10 cellular contexts compared by ENCODE assay signal in the genomic region with DNA sequence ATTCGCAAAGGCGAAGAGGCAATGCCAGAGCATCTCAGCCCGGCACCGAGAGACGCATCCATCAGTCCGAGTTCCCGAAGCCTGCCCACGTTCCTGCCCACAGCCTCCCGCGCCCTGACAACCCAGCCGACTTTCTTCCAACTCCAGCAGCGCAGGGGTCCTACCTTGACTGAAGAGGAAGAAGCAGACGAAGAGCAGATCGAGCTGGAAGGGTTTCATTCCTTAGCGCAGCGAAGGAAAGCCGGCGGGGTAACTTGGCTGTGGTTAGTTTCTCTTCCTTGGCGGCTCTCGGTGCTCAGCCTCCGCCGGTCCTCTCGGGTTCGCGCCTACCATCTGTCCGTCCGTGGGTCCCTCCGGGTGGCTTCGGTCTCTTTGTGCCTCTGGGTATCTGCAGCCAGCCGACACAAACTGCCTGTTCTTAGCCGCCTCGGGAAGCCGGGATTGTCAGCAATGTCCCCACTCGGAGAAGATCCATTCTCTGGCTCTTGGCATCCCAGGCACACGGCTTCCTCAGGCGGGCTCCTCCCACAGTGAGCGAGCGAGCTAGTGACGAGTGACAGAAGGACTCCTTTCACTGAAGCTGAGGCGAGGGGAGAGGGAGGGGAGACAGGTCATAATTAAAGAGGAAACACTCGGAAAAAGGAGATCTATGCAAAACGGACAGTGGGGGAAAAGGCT. TPM values are rescaled to one million over a fixed set of nuclear protein-coding genes. Genes with fewer than 3 reads are reported as not detected.
DNase-seq lines count a peak whose midpoint lies in the region; ATAC-seq and TF ChIP-seq lines count a peak whose summit lies in the region.
"Had no signal": no experiment of that assay in that cellular context is flagged by ENCODE, and none has a peak within 500 bp of the region (broad histone marks: within the 10 kb centered on the region; RNA-seq: fewer than 3 reads in every experiment).

A gene (minus strand): TSS at position 480 of the 678 bp plus-strand sequence.

- peak within 1 kb of the TSS; percentile 55 for H3K4me3 ChIP-seq in fibroblast of mammary gland (ENCODE audit: control insufficient read depth, low read depth, low read length)
- H3K4me3 ChIP-seq: GM12878 had no signal

- DNase-seq in C1 segment of cervical spinal cord (lab: John Stamatoyannopoulos, UW) (peak in 9 of 14 donors; percentile 42 to 69 (median 62)), NCI-H510A (lab: John Stamatoyannopoulos, UW) (peak; percentile 27), fibroblast of mammary gland (ENCODE audit: low read depth) (no peak), occipital lobe (lab: John Stamatoyannopoulos, UW) (peak; percentile 64), NCI-H2196 treated with DMSO at 0.1 percent for 48 hours (lab: John Stamatoyannopoulos, UW; ENCODE audit: unreplicated experiment) (no peak), GOT3 (lab: John Stamatoyannopoulos, UW) (no peak)

- ATAC-seq in GM21423 (IDR thresholded peaks at IDR 0.05; ENCODE audit: unreplicated experiment) (no peak), GM18909 (IDR thresholded peaks at IDR 0.05; ENCODE audit: poor library complexity, unreplicated experiment) (no peak)
- ATAC-seq: GM12878 had no signal

- no peak for TF ChIP-seq CTCF in fibroblast of mammary gland (conservative IDR thresholded peaks at IDR 0.05; ENCODE audit: control insufficient read depth, insufficient read depth, low read depth, low read length)

RNA-seq across cellular contexts. Expression of the gene that starts here (rescaled TPM):
- 29.3 TPM for total RNA-seq in occipital lobe
- total RNA-seq: bronchial epithelial cell had no signal

Comparison
In these comparisons a context has a peak if more than half of its experiments do, and no peak if none do; other contexts are left out.
1. DNase-seq: peak in C1 segment of cervical spinal cord (9 of 14), NCI-H510A (single experiment) and occipital lobe (single experiment); none in fibroblast of mammary gland (single experiment), NCI-H2196 treated with DMSO at 0.1 percent for 48 hours (single experiment) and GOT3 (single experiment).